ENCODE assay signal across 27 cellular contexts in genomic region chr5:1461396-1461795, GRCh38. TPM values are rescaled to one million over a fixed set of nuclear protein-coding genes. Genes with fewer than 3 reads are reported as not detected.
"Had no signal": no experiment of that assay in that cellular context is flagged by ENCODE, and none has a peak within 500 bp of the region (broad histone marks: within the 10 kb centered on the region; RNA-seq: fewer than 3 reads in every experiment).

No MANE protein-coding gene starts in this region.

- H3K27ac Mint-ChIP-seq: activated CD4-positive, alpha-beta memory T cell treated with anti-CD3 and anti-CD28 coated beads, Interleukin-2, amount 10 ng/mL, durations not matched to agents 7 days and 5 days; activated CD4-positive, alpha-beta T cell treated with anti-CD3 and anti-CD28 coated beads for 36 hours; activated naive CD4-positive, alpha-beta T cell treated with anti-CD3 and anti-CD28 coated beads, Interleukin-2, amount 50 U/mL, for 24 hours; activated naive CD8-positive, alpha-beta T cell treated with anti-CD3 and anti-CD28 coated beads, Interleukin-2, amount 50 U/mL, for 24 hours had no signal

- H3K4me1 ChIP-seq: ascending aorta, body of pancreas had no signal

- DNase-seq: activated CD4-positive, alpha-beta memory T cell treated with anti-CD3 and anti-CD28 coated beads, Interleukin-2, amount 10 ng/mL, durations not matched to agents 7 days and 5 days; activated CD4-positive, alpha-beta T cell treated with anti-CD3 and anti-CD28 coated beads for 36 hours; activated CD4-positive, alpha-beta T cell treated with anti-CD3 and anti-CD28 coated beads, Interleukin-2, amount 50 U/mL, for 1 hour; activated naive CD4-positive, alpha-beta T cell; activated naive CD8-positive, alpha-beta T cell treated with anti-CD3 and anti-CD28 coated beads, Interleukin-2, amount 50 U/mL, for 24 hours; activated T-cell treated with anti-CD3 and anti-CD28 coated beads for 4 hours; amniotic stem cell; body of pancreas; central memory CD4-positive, alpha-beta T cell; IMR-90; Kasumi-1; KBM-7; NCI-H1092; NCI-H1417; NCI-H1694; NCI-H2029; NCI-H510A treated with DMSO at 0.1 percent for 48 hours; NCI-H69; NK-92 treated with Interleukin-12 subunit alpha and Interleukin-12 subunit beta, amount 100 ng/mL, for 24 hours; OCI-M1; SIG-M5; T-helper 1 cell had no signal

- H3K4me1 Mint-ChIP-seq: activated CD4-positive, alpha-beta memory T cell treated with anti-CD3 and anti-CD28 coated beads, Interleukin-2, amount 10 ng/mL, durations not matched to agents 7 days and 5 days; activated CD4-positive, alpha-beta T cell treated with anti-CD3 and anti-CD28 coated beads for 36 hours; activated naive CD4-positive, alpha-beta T cell treated with anti-CD3 and anti-CD28 coated beads, Interleukin-2, amount 50 U/mL, for 24 hours; activated naive CD8-positive, alpha-beta T cell treated with anti-CD3 and anti-CD28 coated beads, Interleukin-2, amount 50 U/mL, for 24 hours had no signal

- H3K27me3 ChIP-seq: ascending aorta, body of pancreas had no signal

- H3K4me3 ChIP-seq: ascending aorta, body of pancreas had no signal

- H3K4me3 Mint-ChIP-seq: activated CD4-positive, alpha-beta memory T cell treated with anti-CD3 and anti-CD28 coated beads, Interleukin-2, amount 10 ng/mL, durations not matched to agents 7 days and 5 days; activated CD4-positive, alpha-beta T cell treated with anti-CD3 and anti-CD28 coated beads for 36 hours; activated naive CD4-positive, alpha-beta T cell treated with anti-CD3 and anti-CD28 coated beads, Interleukin-2, amount 50 U/mL, for 24 hours; activated naive CD8-positive, alpha-beta T cell treated with anti-CD3 and anti-CD28 coated beads, Interleukin-2, amount 50 U/mL, for 24 hours had no signal

- ATAC-seq: activated CD4-positive, alpha-beta T cell treated with anti-CD3 and anti-CD28 coated beads for 36 hours; activated naive CD8-positive, alpha-beta T cell treated with anti-CD3 and anti-CD28 coated beads, Interleukin-2, amount 50 U/mL, for 24 hours; body of pancreas; Panc1 had no signal

- H3K27me3 Mint-ChIP-seq: activated CD4-positive, alpha-beta memory T cell treated with anti-CD3 and anti-CD28 coated beads, Interleukin-2, amount 10 ng/mL, durations not matched to agents 7 days and 5 days; activated CD4-positive, alpha-beta T cell treated with anti-CD3 and anti-CD28 coated beads for 36 hours; activated naive CD4-positive, alpha-beta T cell treated with anti-CD3 and anti-CD28 coated beads, Interleukin-2, amount 50 U/mL, for 24 hours; activated naive CD8-positive, alpha-beta T cell treated with anti-CD3 and anti-CD28 coated beads, Interleukin-2, amount 50 U/mL, for 24 hours had no signal

- H3K27ac ChIP-seq: ascending aorta, body of pancreas, VCaP had no signal

- H3K9me3 Mint-ChIP-seq: activated naive CD4-positive, alpha-beta T cell treated with anti-CD3 and anti-CD28 coated beads, Interleukin-2, amount 50 U/mL, for 24 hours had no signal

- H3K9me3 ChIP-seq: body of pancreas had no signal

RNA-seq across cellular contexts. Expression of gene SLC6A3, which starts 16.2 kb away (rescaled TPM):
- total RNA-seq: activated CD4-positive, alpha-beta memory T cell treated with anti-CD3 and anti-CD28 coated beads, Interleukin-2, amount 10 ng/mL, durations not matched to agents 7 days and 5 days; activated CD4-positive, alpha-beta T cell treated with anti-CD3 and anti-CD28 coated beads for 36 hours; ascending aorta; body of pancreas; bronchial epithelial cell; IMR-90 had no signal
- polyA plus RNA-seq: IMR-90 had no signal
